ENCODE assay signal across 12 cellular contexts in the genomic region with DNA sequence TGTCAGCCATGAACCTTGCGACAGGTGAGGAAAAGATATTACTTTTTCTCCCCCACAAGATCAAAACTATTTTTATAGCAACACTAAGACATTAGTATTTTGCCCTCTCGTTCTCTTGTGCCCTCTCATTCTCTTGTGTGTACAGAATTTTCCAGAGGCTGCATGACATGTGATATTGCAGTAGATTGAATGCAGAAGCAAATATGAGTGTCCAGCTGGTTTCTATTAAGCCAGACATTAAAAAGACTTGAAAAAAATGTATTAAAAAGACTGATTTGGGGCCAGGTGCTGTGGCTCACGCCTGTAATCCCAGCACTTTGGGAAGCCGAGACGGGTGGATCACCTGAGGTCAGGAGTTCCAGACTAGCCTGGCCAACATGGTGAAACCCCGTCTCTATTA.
"Had no signal": no experiment of that assay in that cellular context is flagged by ENCODE, and none has a peak within 500 bp of the region (broad histone marks: within the 10 kb centered on the region; RNA-seq: fewer than 3 reads in every experiment).

No MANE protein-coding gene starts in this region.

- H3K27ac Mint-ChIP-seq: activated naive CD4-positive, alpha-beta T cell treated with anti-CD3 and anti-CD28 coated beads, Interleukin-2, amount 10 ng/mL, durations not matched to agents 7 days and 5 days; natural killer cell treated with Interleukin-12 subunit alpha and Interleukin-12 subunit beta and Interleukin-15 and Interleukin-18, amount 100 ng/mL, for 72 hours had no signal

- H3K4me3 Mint-ChIP-seq: activated naive CD4-positive, alpha-beta T cell treated with anti-CD3 and anti-CD28 coated beads, Interleukin-2, amount 10 ng/mL, durations not matched to agents 7 days and 5 days; natural killer cell treated with Interleukin-12 subunit alpha and Interleukin-12 subunit beta and Interleukin-15 and Interleukin-18, amount 100 ng/mL, for 72 hours had no signal

- H3K27me3 Mint-ChIP-seq: natural killer cell treated with Interleukin-12 subunit alpha and Interleukin-12 subunit beta and Interleukin-15 and Interleukin-18, amount 100 ng/mL, for 72 hours had no signal

- H2AFZ ChIP-seq: hepatocyte had no signal

- H3K27ac ChIP-seq: hepatocyte, prostate gland, spleen had no signal

- H3K36me3 Mint-ChIP-seq: activated naive CD4-positive, alpha-beta T cell treated with anti-CD3 and anti-CD28 coated beads, Interleukin-2, amount 10 ng/mL, durations not matched to agents 7 days and 5 days; natural killer cell treated with Interleukin-12 subunit alpha and Interleukin-12 subunit beta and Interleukin-15 and Interleukin-18, amount 100 ng/mL, for 72 hours had no signal

- H3K9me3 Mint-ChIP-seq: natural killer cell treated with Interleukin-12 subunit alpha and Interleukin-12 subunit beta and Interleukin-15 and Interleukin-18, amount 100 ng/mL, for 72 hours had no signal

- H3K4me2 ChIP-seq: hepatocyte had no signal

- H3K4me1 Mint-ChIP-seq: activated naive CD4-positive, alpha-beta T cell treated with anti-CD3 and anti-CD28 coated beads, Interleukin-2, amount 10 ng/mL, durations not matched to agents 7 days and 5 days had no signal

- H3K4me1 ChIP-seq: prostate gland, spleen had no signal

- H3K36me3 ChIP-seq: prostate gland, spleen had no signal

- DNase-seq: activated naive CD4-positive, alpha-beta T cell treated with anti-CD3 and anti-CD28 coated beads, Interleukin-2, amount 10 ng/mL, durations not matched to agents 7 days and 5 days; activated T-cell treated with anti-CD3 and anti-CD28 coated beads, Interleukin-2, amount 50 U/mL, for 1 hour; islet precursor cell; mammary epithelial cell; occipital lobe; spleen; stimulated activated CD4-positive, alpha-beta T cell treated with anti-CD3 and anti-CD28 coated beads, Interleukin-1b, Interleukin-23, amount 100 ng/mL, for 48 hours; T-helper 1 cell; T1000 had no signal

- H3K27me3 ChIP-seq: hepatocyte, spleen had no signal

- H3K9me3 ChIP-seq: prostate gland had no signal

- H3K4me3 ChIP-seq: hepatocyte, prostate gland, spleen had no signal
